13 cellular contexts compared by ENCODE assay signal in genomic region chr3:42228796-42229195, GRCh38. TPM values are rescaled to one million over a fixed set of nuclear protein-coding genes. Genes with fewer than 3 reads are reported as not detected.
DNase-seq lines count a peak whose midpoint lies in the region; ATAC-seq and TF ChIP-seq lines count a peak whose summit lies in the region.
"Had no signal": no experiment of that assay in that cellular context is flagged by ENCODE, and none has a peak within 500 bp of the region (broad histone marks: within the 10 kb centered on the region; RNA-seq: fewer than 3 reads in every experiment).

No MANE protein-coding gene starts in this region.

- no peak for TF ChIP-seq POLR2A in prostate gland (IDR thresholded peaks at IDR 0.05)

- peak; percentile 66 for ATAC-seq in activated naive CD8-positive, alpha-beta T cell treated with anti-CD3 and anti-CD28 coated beads, Interleukin-2, amount 10 ng/mL, durations not matched to agents 7 days and 5 days (ENCODE audit: low read depth)
- no peak for ATAC-seq in activated naive CD8-positive, alpha-beta T cell treated with anti-CD3 and anti-CD28 coated beads, Interleukin-2, amount 50 U/mL, for 24 hours
- ATAC-seq in stimulated activated memory B cell treated with anti-CD40 and anti-IgM and Interleukin-4, amounts not matched to agents 10 μg/mL and 1 μg/mL and 100 μg/mL, for 72 hours: no peak

- H3K27me3 ChIP-seq in prostate gland (replicated peaks; ENCODE audit: insufficient read depth): no peaks in the 10 kb centered on the region

- H3K9me3 ChIP-seq in prostate gland: no peaks in the 10 kb centered on the region

- no peak overlapping the region for H3K27ac Mint-ChIP-seq in activated naive CD8-positive, alpha-beta T cell treated with anti-CD3 and anti-CD28 coated beads, Interleukin-2, amount 10 ng/mL, durations not matched to agents 7 days and 5 days
- H3K27ac Mint-ChIP-seq in activated naive CD8-positive, alpha-beta T cell treated with anti-CD3 and anti-CD28 coated beads, Interleukin-2, amount 50 U/mL, for 24 hours: no peak overlapping the region
- no peak overlapping the region for H3K27ac Mint-ChIP-seq in stimulated activated memory B cell treated with anti-CD40 and anti-IgM and Interleukin-4, amounts not matched to agents 10 μg/mL and 1 μg/mL and 100 μg/mL, for 72 hours
- H3K27ac Mint-ChIP-seq: T-helper 2 cell treated with Interferon-gamma antibody and Interleukin-4, amounts not matched to agents 5 μg/mL and 100 μg/mL, for 36 hours had no signal

- 20% methylated on average over 5 of the region's 5 CpGs for WGBS in prostate gland

- no peak for DNase-seq in activated naive CD8-positive, alpha-beta T cell treated with anti-CD3 and anti-CD28 coated beads, Interleukin-2, amount 10 ng/mL, durations not matched to agents 7 days and 5 days
- DNase-seq in activated naive CD8-positive, alpha-beta T cell treated with anti-CD3 and anti-CD28 coated beads, Interleukin-2, amount 50 U/mL, for 24 hours: no peak
- DNase-seq in LNCaP clone FGC (ENCODE audit: low read depth) (no peak), astrocyte of the spinal cord (ENCODE audit: low read depth, low spot score) (no peak), prostate gland (ENCODE audit: low spot score) (no peak), NCI-H1048 (lab: John Stamatoyannopoulos, UW) (no peak), AG08396 (ENCODE audit: low spot score) (no peak)
- DNase-seq: activated effector memory CD4-positive, alpha-beta T cell treated with Interleukin-2 at 50 U/mL for 16 hours; erythroblast; NCI-H2029; spleen had no signal

- H3K36me3 Mint-ChIP-seq in activated naive CD8-positive, alpha-beta T cell treated with anti-CD3 and anti-CD28 coated beads, Interleukin-2, amount 10 ng/mL, durations not matched to agents 7 days and 5 days: peaks cover 5% of the 10 kb centered on the region
- H3K36me3 Mint-ChIP-seq in activated naive CD8-positive, alpha-beta T cell treated with anti-CD3 and anti-CD28 coated beads, Interleukin-2, amount 50 U/mL, for 24 hours (ENCODE audit: low read depth): peaks cover 14% of the 10 kb centered on the region
- peaks cover 32% of the 10 kb centered on the region for H3K36me3 Mint-ChIP-seq in stimulated activated memory B cell treated with anti-CD40 and anti-IgM and Interleukin-4, amounts not matched to agents 10 μg/mL and 1 μg/mL and 100 μg/mL, for 72 hours

- intact Hi-C loops in prostate gland (cut with DNase I): loop anchor here (10.0 kb wide), 1 partner anchor 316 kb away; no protein-coding TSS in a partner anchor

- H3K4me3 ChIP-seq in LNCaP clone FGC (ENCODE audit: low read depth, low read length): no peak overlapping the region
- no peak overlapping the region for H3K4me3 ChIP-seq in astrocyte of the spinal cord (ENCODE audit: low read depth, low read length)
- no peak overlapping the region for H3K4me3 ChIP-seq in prostate gland
- H3K4me3 ChIP-seq: spleen had no signal

- POLR2A ChIA-PET in activated naive CD8-positive, alpha-beta T cell treated with anti-CD3 and anti-CD28 coated beads, Interleukin-2, amount 10 ng/mL, durations not matched to agents 7 days and 5 days (lab: Charles Lee): interaction anchor here (0.9 kb wide), 1 partner anchor 216 kb away, joined by 3 read pairs; no protein-coding TSS in a partner anchor

- TF ChIP-seq CTCF in LNCaP clone FGC (IDR thresholded peaks at IDR 0.05; ENCODE audit: control insufficient read depth, extremely low read depth, insufficient read depth): peak; percentile 39; the same call in 1 of the 2 replicates
- TF ChIP-seq CTCF in astrocyte of the spinal cord (IDR thresholded peaks at IDR 0.05; ENCODE audit: low read depth, low read length): peak; percentile 42
- peak in 2 of 4 experiments; percentile 16 to 36 for TF ChIP-seq CTCF in prostate gland (IDR thresholded peaks at IDR 0.05)

- peak overlapping the region; percentile 45 to 73 for H3K27ac ChIP-seq in prostate gland
- H3K27ac ChIP-seq: spleen had no signal

- in situ Hi-C loops in astrocyte of the spinal cord (cut with HindIII; ENCODE audit: low sequenced_read_pairs): no loop called here

- no peaks in the 10 kb centered on the region for H3K36me3 ChIP-seq in prostate gland

- H3K4me1 ChIP-seq in prostate gland (replicated peaks): peaks cover 13% of the 10 kb centered on the region
- H3K4me1 ChIP-seq: spleen had no signal

- no peaks in the 10 kb centered on the region for H3K9me3 Mint-ChIP-seq in activated naive CD8-positive, alpha-beta T cell treated with anti-CD3 and anti-CD28 coated beads, Interleukin-2, amount 10 ng/mL, durations not matched to agents 7 days and 5 days
- no peaks in the 10 kb centered on the region for H3K9me3 Mint-ChIP-seq in activated naive CD8-positive, alpha-beta T cell treated with anti-CD3 and anti-CD28 coated beads, Interleukin-2, amount 50 U/mL, for 24 hours
- no peaks in the 10 kb centered on the region for H3K9me3 Mint-ChIP-seq in stimulated activated memory B cell treated with anti-CD40 and anti-IgM and Interleukin-4, amounts not matched to agents 10 μg/mL and 1 μg/mL and 100 μg/mL, for 72 hours
- H3K9me3 Mint-ChIP-seq: T-helper 2 cell treated with Interferon-gamma antibody and Interleukin-4, amounts not matched to agents 5 μg/mL and 100 μg/mL, for 36 hours had no signal

- no peaks in the 10 kb centered on the region for H3K27me3 Mint-ChIP-seq in activated naive CD8-positive, alpha-beta T cell treated with anti-CD3 and anti-CD28 coated beads, Interleukin-2, amount 10 ng/mL, durations not matched to agents 7 days and 5 days
- H3K27me3 Mint-ChIP-seq in activated naive CD8-positive, alpha-beta T cell treated with anti-CD3 and anti-CD28 coated beads, Interleukin-2, amount 50 U/mL, for 24 hours: peaks cover 2% of the 10 kb centered on the region
- H3K27me3 Mint-ChIP-seq in stimulated activated memory B cell treated with anti-CD40 and anti-IgM and Interleukin-4, amounts not matched to agents 10 μg/mL and 1 μg/mL and 100 μg/mL, for 72 hours: peaks cover under 1% of the 10 kb centered on the region

- no peak overlapping the region for H3K4me3 Mint-ChIP-seq in activated naive CD8-positive, alpha-beta T cell treated with anti-CD3 and anti-CD28 coated beads, Interleukin-2, amount 10 ng/mL, durations not matched to agents 7 days and 5 days
- H3K4me3 Mint-ChIP-seq in activated naive CD8-positive, alpha-beta T cell treated with anti-CD3 and anti-CD28 coated beads, Interleukin-2, amount 50 U/mL, for 24 hours: no peak overlapping the region
- H3K4me3 Mint-ChIP-seq in stimulated activated memory B cell treated with anti-CD40 and anti-IgM and Interleukin-4, amounts not matched to agents 10 μg/mL and 1 μg/mL and 100 μg/mL, for 72 hours: no peak overlapping the region
- H3K4me3 Mint-ChIP-seq: T-helper 2 cell treated with Interferon-gamma antibody and Interleukin-4, amounts not matched to agents 5 μg/mL and 100 μg/mL, for 36 hours had no signal

- peaks cover 11% of the 10 kb centered on the region for H3K4me1 Mint-ChIP-seq in activated naive CD8-positive, alpha-beta T cell treated with anti-CD3 and anti-CD28 coated beads, Interleukin-2, amount 10 ng/mL, durations not matched to agents 7 days and 5 days
- H3K4me1 Mint-ChIP-seq in activated naive CD8-positive, alpha-beta T cell treated with anti-CD3 and anti-CD28 coated beads, Interleukin-2, amount 50 U/mL, for 24 hours: peaks cover 2% of the 10 kb centered on the region
- peaks cover 7% of the 10 kb centered on the region for H3K4me1 Mint-ChIP-seq in stimulated activated memory B cell treated with anti-CD40 and anti-IgM and Interleukin-4, amounts not matched to agents 10 μg/mL and 1 μg/mL and 100 μg/mL, for 72 hours

RNA-seq across cellular contexts. Expression of gene CCK, which starts 37.2 kb away (rescaled TPM):
- total RNA-seq in activated naive CD8-positive, alpha-beta T cell treated with anti-CD3 and anti-CD28 coated beads, Interleukin-2, amount 10 ng/mL, durations not matched to agents 7 days and 5 days: not detected
- total RNA-seq in prostate gland: 10 to 100 TPM in 1 of 2 donors, 1 to 10 TPM in 1; 3.0 to 50.7 TPM
- total RNA-seq: spleen had no signal
